In genomic region chr2:105518897-105519296, GRCh38 we compare ENCODE assay signal across 1 cellular context.
TF ChIP-seq lines count a peak whose summit lies in the region.

No MANE protein-coding gene starts in this region.

TF ChIP-seq in SK-N-SH treated with all-trans-retinoic acid at 6 μM for 48 hours, 23 proteins besides CTCF, POLR2A, EP300 and RAD21 (continued from another document):
- TF ChIP-seq PPARA (CRISPR knock-in tag; IDR thresholded peaks at IDR 0.05; ENCODE audit: borderline replicate concordance) (no peak), OSR1 (CRISPR knock-in tag; IDR thresholded peaks at IDR 0.05) (no peak), ZFP30 (CRISPR knock-in tag; IDR thresholded peaks at IDR 0.05) (no peak), TOX (CRISPR knock-in tag; IDR thresholded peaks at IDR 0.05; ENCODE audit: borderline replicate concordance) (no peak), RARB (CRISPR knock-in tag; IDR thresholded peaks at IDR 0.05) (no peak), ZFP3 (CRISPR knock-in tag; IDR thresholded peaks at IDR 0.05) (no peak), ISL1 (CRISPR knock-in tag; IDR thresholded peaks at IDR 0.05) (no peak), ZNF70 (CRISPR knock-in tag; IDR thresholded peaks at IDR 0.05) (no peak)
- TF ChIP-seq, protein P1, sequence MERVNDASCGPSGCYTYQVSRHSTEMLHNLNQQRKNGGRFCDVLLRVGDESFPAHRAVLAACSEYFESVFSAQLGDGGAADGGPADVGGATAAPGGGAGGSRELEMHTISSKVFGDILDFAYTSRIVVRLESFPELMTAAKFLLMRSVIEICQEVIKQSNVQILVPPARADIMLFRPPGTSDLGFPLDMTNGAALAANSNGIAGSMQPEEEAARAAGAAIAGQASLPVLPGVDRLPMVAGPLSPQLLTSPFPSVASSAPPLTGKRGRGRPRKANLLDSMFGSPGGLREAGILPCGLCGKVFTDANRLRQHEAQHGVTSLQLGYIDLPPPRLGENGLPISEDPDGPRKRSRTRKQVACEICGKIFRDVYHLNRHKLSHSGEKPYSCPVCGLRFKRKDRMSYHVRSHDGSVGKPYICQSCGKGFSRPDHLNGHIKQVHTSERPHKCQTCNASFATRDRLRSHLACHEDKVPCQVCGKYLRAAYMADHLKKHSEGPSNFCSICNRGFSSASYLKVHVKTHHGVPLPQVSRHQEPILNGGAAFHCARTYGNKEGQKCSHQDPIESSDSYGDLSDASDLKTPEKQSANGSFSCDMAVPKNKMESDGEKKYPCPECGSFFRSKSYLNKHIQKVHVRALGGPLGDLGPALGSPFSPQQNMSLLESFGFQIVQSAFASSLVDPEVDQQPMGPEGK (CRISPR knock-in tag; IDR thresholded peaks at IDR 0.05; ENCODE audit: borderline replicate concordance) = no peak
- TF ChIP-seq, protein P2, sequence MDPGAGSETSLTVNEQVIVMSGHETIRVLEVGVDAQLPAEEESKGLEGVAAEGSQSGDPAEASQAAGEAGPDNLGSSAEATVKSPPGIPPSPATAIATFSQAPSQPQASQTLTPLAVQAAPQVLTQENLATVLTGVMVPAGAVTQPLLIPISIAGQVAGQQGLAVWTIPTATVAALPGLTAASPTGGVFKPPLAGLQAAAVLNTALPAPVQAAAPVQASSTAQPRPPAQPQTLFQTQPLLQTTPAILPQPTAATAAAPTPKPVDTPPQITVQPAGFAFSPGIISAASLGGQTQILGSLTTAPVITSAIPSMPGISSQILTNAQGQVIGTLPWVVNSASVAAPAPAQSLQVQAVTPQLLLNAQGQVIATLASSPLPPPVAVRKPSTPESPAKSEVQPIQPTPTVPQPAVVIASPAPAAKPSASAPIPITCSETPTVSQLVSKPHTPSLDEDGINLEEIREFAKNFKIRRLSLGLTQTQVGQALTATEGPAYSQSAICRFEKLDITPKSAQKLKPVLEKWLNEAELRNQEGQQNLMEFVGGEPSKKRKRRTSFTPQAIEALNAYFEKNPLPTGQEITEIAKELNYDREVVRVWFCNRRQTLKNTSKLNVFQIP (CRISPR knock-in tag; IDR thresholded peaks at IDR 0.05; ENCODE audit: borderline replicate concordance, low read depth) = no peak
